1 cellular context compared by ENCODE assay signal in the genomic region with DNA sequence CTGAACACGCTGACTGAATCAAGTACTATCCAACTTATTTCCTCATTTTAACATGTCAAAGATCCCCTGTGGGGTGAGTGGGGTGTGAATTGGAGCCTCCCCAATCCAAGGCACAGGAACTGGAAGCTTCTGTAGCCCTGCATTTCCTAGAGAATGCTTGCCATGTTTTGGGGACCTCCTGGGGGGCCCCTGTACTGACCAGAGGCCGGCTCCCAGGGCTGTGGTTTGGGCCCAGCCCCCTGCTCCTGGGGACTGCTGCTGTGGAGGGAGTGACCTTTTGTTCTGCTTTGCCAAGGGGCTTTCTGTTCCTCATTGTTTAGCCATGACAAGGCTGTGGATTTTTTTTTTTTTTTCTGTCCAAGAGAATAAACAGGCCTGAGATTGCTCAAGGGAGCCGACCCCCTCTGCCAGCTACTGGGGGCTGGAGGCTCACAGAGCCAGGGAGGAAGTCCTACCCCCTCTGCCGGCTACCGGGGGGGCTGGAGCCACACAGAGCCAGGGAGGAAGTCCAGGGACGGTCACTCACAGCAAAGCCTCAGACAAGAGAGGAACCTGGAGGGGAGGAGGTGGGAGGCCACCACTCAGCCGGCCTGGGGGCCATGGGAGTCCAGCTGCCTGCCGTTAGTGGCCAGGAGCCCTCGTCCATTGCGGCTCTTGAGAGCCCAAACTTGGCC.
TF ChIP-seq lines count a peak whose summit lies in the region.

No MANE protein-coding gene starts in this region.

TF ChIP-seq in GM12878, 131 proteins besides CTCF, POLR2A, EP300 and RAD21 (continues in another document):
- no peak for TF ChIP-seq CHD4 (IDR thresholded peaks at IDR 0.05)
- TF ChIP-seq KLF5 (IDR thresholded peaks at IDR 0.05; ENCODE audit: partially characterized antibody) = no peak
- no peak for TF ChIP-seq MXI1 (IDR thresholded peaks at IDR 0.05; ENCODE audit: low read depth, low read length)
- TF ChIP-seq TCF3 (IDR thresholded peaks at IDR 0.05; ENCODE audit: borderline replicate concordance, insufficient read depth, low read depth, low read length) = no peak
- TF ChIP-seq IKZF2 (IDR thresholded peaks at IDR 0.05) = peak; percentile 60 to 69
- TF ChIP-seq ZNF24 (IDR thresholded peaks at IDR 0.05) = no peak
- TF ChIP-seq CHD2 (IDR thresholded peaks at IDR 0.05; ENCODE audit: borderline replicate concordance, low read depth, low read length) = no peak
- TF ChIP-seq JUND (IDR thresholded peaks at IDR 0.05; ENCODE audit: low read depth, low read length) = no peak
- TF ChIP-seq PAX5 (IDR thresholded peaks at IDR 0.05; ENCODE audit: borderline replicate concordance, low read depth, low read length) = no peak
- TF ChIP-seq, protein P1, sequence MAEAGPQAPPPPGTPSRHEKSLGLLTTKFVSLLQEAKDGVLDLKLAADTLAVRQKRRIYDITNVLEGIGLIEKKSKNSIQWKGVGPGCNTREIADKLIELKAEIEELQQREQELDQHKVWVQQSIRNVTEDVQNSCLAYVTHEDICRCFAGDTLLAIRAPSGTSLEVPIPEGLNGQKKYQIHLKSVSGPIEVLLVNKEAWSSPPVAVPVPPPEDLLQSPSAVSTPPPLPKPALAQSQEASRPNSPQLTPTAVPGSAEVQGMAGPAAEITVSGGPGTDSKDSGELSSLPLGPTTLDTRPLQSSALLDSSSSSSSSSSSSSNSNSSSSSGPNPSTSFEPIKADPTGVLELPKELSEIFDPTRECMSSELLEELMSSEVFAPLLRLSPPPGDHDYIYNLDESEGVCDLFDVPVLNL (IDR thresholded peaks at IDR 0.05; ENCODE audit: low read depth, low read length) = no peak
- TF ChIP-seq MYC (IDR thresholded peaks at IDR 0.05; ENCODE audit: insufficient read depth, insufficient read length, insufficient replicate concordance, low read length, severe bottlenecking) = no peak
- peak; percentile 53; the same call in 1 of the 2 replicates for TF ChIP-seq EED (IDR thresholded peaks at IDR 0.05; ENCODE audit: low read depth)
- no peak for TF ChIP-seq PAX8 (IDR thresholded peaks at IDR 0.05)
- no peak for TF ChIP-seq ZNF622 (IDR thresholded peaks at IDR 0.05)
- TF ChIP-seq IKZF1 (conservative IDR thresholded peaks at IDR 0.05) = peak; percentile 74
- no peak for TF ChIP-seq ZSCAN29 (IDR thresholded peaks at IDR 0.05)
- peak; percentile 33; the same call in 1 of the 2 replicates for TF ChIP-seq SMARCA5 (IDR thresholded peaks at IDR 0.05)
- TF ChIP-seq TBL1XR1 (IDR thresholded peaks at IDR 0.05; ENCODE audit: low read depth, low read length) = no peak
- peak; percentile 84 for TF ChIP-seq ZNF384 (IDR thresholded peaks at IDR 0.05; ENCODE audit: borderline replicate concordance, low read depth, low read length)
- no peak for TF ChIP-seq PBX3 (IDR thresholded peaks at IDR 0.05; ENCODE audit: insufficient replicate concordance, low read depth, low read length)
- no peak for TF ChIP-seq ESRRA (IDR thresholded peaks at IDR 0.05; ENCODE audit: low read length)
- TF ChIP-seq ZNF207 (IDR thresholded peaks at IDR 0.05; ENCODE audit: borderline replicate concordance) = no peak
- TF ChIP-seq, protein P2, sequence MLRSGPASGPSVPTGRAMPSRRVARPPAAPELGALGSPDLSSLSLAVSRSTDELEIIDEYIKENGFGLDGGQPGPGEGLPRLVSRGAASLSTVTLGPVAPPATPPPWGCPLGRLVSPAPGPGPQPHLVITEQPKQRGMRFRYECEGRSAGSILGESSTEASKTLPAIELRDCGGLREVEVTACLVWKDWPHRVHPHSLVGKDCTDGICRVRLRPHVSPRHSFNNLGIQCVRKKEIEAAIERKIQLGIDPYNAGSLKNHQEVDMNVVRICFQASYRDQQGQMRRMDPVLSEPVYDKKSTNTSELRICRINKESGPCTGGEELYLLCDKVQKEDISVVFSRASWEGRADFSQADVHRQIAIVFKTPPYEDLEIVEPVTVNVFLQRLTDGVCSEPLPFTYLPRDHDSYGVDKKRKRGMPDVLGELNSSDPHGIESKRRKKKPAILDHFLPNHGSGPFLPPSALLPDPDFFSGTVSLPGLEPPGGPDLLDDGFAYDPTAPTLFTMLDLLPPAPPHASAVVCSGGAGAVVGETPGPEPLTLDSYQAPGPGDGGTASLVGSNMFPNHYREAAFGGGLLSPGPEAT (IDR thresholded peaks at IDR 0.05; ENCODE audit: low read depth) = peak; percentile 74; the same call in 1 of the 2 replicates
- TF ChIP-seq EGR1 (IDR thresholded peaks at IDR 0.05; ENCODE audit: borderline replicate concordance in 1 of 2, low read depth in 2 of 2, low read length in 2 of 2) = no peak
- TF ChIP-seq ATF7 (IDR thresholded peaks at IDR 0.05; ENCODE audit: low read depth) = no peak
- TF ChIP-seq ZNF687 (IDR thresholded peaks at IDR 0.05) = no peak
- TF ChIP-seq KAT2A (conservative IDR thresholded peaks at IDR 0.05; ENCODE audit: control insufficient read depth, low read depth, low read length) = no peak
- peak; percentile 68 for TF ChIP-seq SPI1 (IDR thresholded peaks at IDR 0.05; ENCODE audit: borderline replicate concordance, insufficient read depth, low read depth, low read length)
- TF ChIP-seq GABPA (IDR thresholded peaks at IDR 0.05; ENCODE audit: low read depth) = no peak
- no peak for TF ChIP-seq NFIC (IDR thresholded peaks at IDR 0.05; ENCODE audit: low read depth, low read length)
- TF ChIP-seq ZZZ3 (IDR thresholded peaks at IDR 0.05; ENCODE audit: control insufficient read depth, insufficient read length, low read depth) = no peak
- TF ChIP-seq GATAD2B (conservative IDR thresholded peaks at IDR 0.05; ENCODE audit: low read depth) = no peak
- TF ChIP-seq TAF1 (IDR thresholded peaks at IDR 0.05; ENCODE audit: borderline replicate concordance, low read depth, low read length) = no peak
- no peak for TF ChIP-seq BMI1 (IDR thresholded peaks at IDR 0.05; ENCODE audit: borderline replicate concordance)
- TF ChIP-seq CBFB (IDR thresholded peaks at IDR 0.05; ENCODE audit: low read depth) = no peak
- no peak for TF ChIP-seq RFX5 (IDR thresholded peaks at IDR 0.05; ENCODE audit: low read depth, low read length)
- TF ChIP-seq KDM1A (IDR thresholded peaks at IDR 0.05; ENCODE audit: borderline replicate concordance) = no peak
- no peak for TF ChIP-seq ETV6 (conservative IDR thresholded peaks at IDR 0.05 in 1 of 2, IDR thresholded peaks at IDR 0.05 in 1 of 2; ENCODE audit: borderline replicate concordance in 1 of 2, low read depth in 1 of 2)
- no peak for TF ChIP-seq ASH2L (IDR thresholded peaks at IDR 0.05; ENCODE audit: borderline replicate concordance, low read depth)
- TF ChIP-seq SREBF2 (IDR thresholded peaks at IDR 0.05; ENCODE audit: low read length) = no peak
- TF ChIP-seq BCLAF1 (IDR thresholded peaks at IDR 0.05) = no peak
- no peak for TF ChIP-seq SIX5 (IDR thresholded peaks at IDR 0.05; ENCODE audit: low read depth, low read length, severe bottlenecking)
- TF ChIP-seq, protein P3, sequence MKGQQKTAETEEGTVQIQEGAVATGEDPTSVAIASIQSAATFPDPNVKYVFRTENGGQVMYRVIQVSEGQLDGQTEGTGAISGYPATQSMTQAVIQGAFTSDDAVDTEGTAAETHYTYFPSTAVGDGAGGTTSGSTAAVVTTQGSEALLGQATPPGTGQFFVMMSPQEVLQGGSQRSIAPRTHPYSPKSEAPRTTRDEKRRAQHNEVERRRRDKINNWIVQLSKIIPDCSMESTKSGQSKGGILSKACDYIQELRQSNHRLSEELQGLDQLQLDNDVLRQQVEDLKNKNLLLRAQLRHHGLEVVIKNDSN (IDR thresholded peaks at IDR 0.05; ENCODE audit: borderline replicate concordance, extremely low read length, insufficient read depth, low read depth, low read length) = no peak
- no peak for TF ChIP-seq IRF4 (IDR thresholded peaks at IDR 0.05; ENCODE audit: low read depth, low read length)
- no peak for TF ChIP-seq NBN (IDR thresholded peaks at IDR 0.05)
- no peak for TF ChIP-seq HDGF (IDR thresholded peaks at IDR 0.05)
- peak; percentile 67 for TF ChIP-seq RUNX3 (IDR thresholded peaks at IDR 0.05; ENCODE audit: low read length)
- TF ChIP-seq MYB (IDR thresholded peaks at IDR 0.05; ENCODE audit: borderline replicate concordance, low read depth, low read length) = no peak
- TF ChIP-seq, protein P4, sequence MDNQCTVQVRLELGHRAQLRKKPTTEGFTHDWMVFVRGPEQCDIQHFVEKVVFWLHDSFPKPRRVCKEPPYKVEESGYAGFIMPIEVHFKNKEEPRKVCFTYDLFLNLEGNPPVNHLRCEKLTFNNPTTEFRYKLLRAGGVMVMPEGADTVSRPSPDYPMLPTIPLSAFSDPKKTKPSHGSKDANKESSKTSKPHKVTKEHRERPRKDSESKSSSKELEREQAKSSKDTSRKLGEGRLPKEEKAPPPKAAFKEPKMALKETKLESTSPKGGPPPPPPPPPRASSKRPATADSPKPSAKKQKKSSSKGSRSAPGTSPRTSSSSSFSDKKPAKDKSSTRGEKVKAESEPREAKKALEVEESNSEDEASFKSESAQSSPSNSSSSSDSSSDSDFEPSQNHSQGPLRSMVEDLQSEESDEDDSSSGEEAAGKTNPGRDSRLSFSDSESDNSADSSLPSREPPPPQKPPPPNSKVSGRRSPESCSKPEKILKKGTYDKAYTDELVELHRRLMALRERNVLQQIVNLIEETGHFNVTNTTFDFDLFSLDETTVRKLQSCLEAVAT (IDR thresholded peaks at IDR 0.05) = no peak
- TF ChIP-seq ATF2 (IDR thresholded peaks at IDR 0.05; ENCODE audit: low read length) = no peak
- TF ChIP-seq, protein P5, sequence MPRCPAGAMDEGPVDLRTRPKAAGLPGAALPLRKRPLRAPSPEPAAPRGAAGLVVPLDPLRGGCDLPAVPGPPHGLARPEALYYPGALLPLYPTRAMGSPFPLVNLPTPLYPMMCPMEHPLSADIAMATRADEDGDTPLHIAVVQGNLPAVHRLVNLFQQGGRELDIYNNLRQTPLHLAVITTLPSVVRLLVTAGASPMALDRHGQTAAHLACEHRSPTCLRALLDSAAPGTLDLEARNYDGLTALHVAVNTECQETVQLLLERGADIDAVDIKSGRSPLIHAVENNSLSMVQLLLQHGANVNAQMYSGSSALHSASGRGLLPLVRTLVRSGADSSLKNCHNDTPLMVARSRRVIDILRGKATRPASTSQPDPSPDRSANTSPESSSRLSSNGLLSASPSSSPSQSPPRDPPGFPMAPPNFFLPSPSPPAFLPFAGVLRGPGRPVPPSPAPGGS (IDR thresholded peaks at IDR 0.05; ENCODE audit: borderline replicate concordance, insufficient read depth, low read depth, low read length, poor library complexity, severe bottlenecking) = no peak
